In genomic region chr20:25048519-25048952, GRCh38 we compare ENCODE assay signal across 14 cellular contexts. TPM values are rescaled to one million over a fixed set of nuclear protein-coding genes. Genes with fewer than 3 reads are reported as not detected.
A peak's percentile ranks its signal among the peaks of the same experiment; 100 is the strongest.
DNase-seq lines count a peak whose midpoint lies in the region; ATAC-seq, FAIRE-seq and TF ChIP-seq lines count a peak whose summit lies in the region.
"Had no signal": no experiment of that assay in that cellular context is flagged by ENCODE, and none has a peak within 500 bp of the region (broad histone marks: within the 10 kb centered on the region; RNA-seq: fewer than 3 reads in every experiment).

No MANE protein-coding gene starts in this region.

- no peak for ATAC-seq in HG02763 (IDR thresholded peaks at IDR 0.05; ENCODE audit: unreplicated experiment)
- ATAC-seq in HG02938 (IDR thresholded peaks at IDR 0.05; ENCODE audit: unreplicated experiment), result no peak

- intact Hi-C loops in CD14-positive monocyte (cut with micrococcal nuclease) (no loop called here), kidney (cut with DNase I) (no loop called here)

- H3K27ac Mint-ChIP-seq in CD14-positive monocyte, result no peak overlapping the region
- H3K27ac Mint-ChIP-seq: activated naive CD4-positive, alpha-beta T cell treated with anti-CD3 and anti-CD28 coated beads, Interleukin-2, amount 10 ng/mL, durations not matched to agents 7 days and 5 days had no signal

- DNase-seq in CD14-positive monocyte (ENCODE audit: low spot score) (peak; percentile 19), kidney (peak; percentile 59), GDM1 (lab: John Stamatoyannopoulos, UW) (no peak), SIG-M5 (lab: John Stamatoyannopoulos, UW) (no peak)
- DNase-seq: activated naive CD4-positive, alpha-beta T cell treated with anti-CD3 and anti-CD28 coated beads, Interleukin-2, amount 10 ng/mL, durations not matched to agents 7 days and 5 days; Kasumi-1; NCI-H1436 treated with DMSO at 0.1 percent for 48 hours; NCI-H510A; SK-N-SH had no signal

- TF ChIP-seq CTCF in CD14-positive monocyte (IDR thresholded peaks at IDR 0.05) (no peak), kidney (IDR thresholded peaks at IDR 0.05; ENCODE audit: borderline replicate concordance, extremely low read depth, insufficient read depth) (no peak)

- no peak for FAIRE-seq in kidney (lab: Jason Lieb, UNC)

- peaks cover 17% of the 10 kb centered on the region for H3K4me1 Mint-ChIP-seq in CD14-positive monocyte

- peaks cover 27 to 28% of the 10 kb centered on the region in 2 donors for H3K36me3 Mint-ChIP-seq in CD14-positive monocyte

- H3K9ac ChIP-seq in kidney (ENCODE audit: low read length in 2 of 2) (peak overlapping the region in 1 of 2 donors; percentile 9), skeletal muscle tissue (ENCODE audit: low read depth in 1 of 3, low read length in 3 of 3) (peak overlapping the region; percentile 3 to 79 (median 54))
- H3K9ac ChIP-seq: SK-N-SH had no signal

- no peak overlapping the region for H3K4me3 Mint-ChIP-seq in CD14-positive monocyte
- H3K4me3 Mint-ChIP-seq: activated naive CD4-positive, alpha-beta T cell treated with anti-CD3 and anti-CD28 coated beads, Interleukin-2, amount 10 ng/mL, durations not matched to agents 7 days and 5 days had no signal

- no peaks in the 10 kb centered on the region for H3K9me3 Mint-ChIP-seq in CD14-positive monocyte
- H3K9me3 Mint-ChIP-seq: activated naive CD4-positive, alpha-beta T cell treated with anti-CD3 and anti-CD28 coated beads, Interleukin-2, amount 10 ng/mL, durations not matched to agents 7 days and 5 days had no signal

- peak overlapping the region; percentile 41 for H3K27ac ChIP-seq in angular gyrus (ENCODE audit: low read depth, low read length)
- peak overlapping the region; percentile 19 to 37 for H3K27ac ChIP-seq in kidney (ENCODE audit: low read depth in 2 of 2, low read length in 2 of 2)
- H3K27ac ChIP-seq in skeletal muscle tissue (ENCODE audit: low read depth, low read length), result peak overlapping the region; percentile 20

- peaks cover 48 to 58% of the 10 kb centered on the region in 2 donors for H3K4me1 ChIP-seq in kidney (ENCODE audit: control insufficient read depth in 1 of 2, insufficient read depth in 1 of 2, low read depth in 1 of 2, low read length in 2 of 2)
- H3K4me1 ChIP-seq in skeletal muscle tissue (ENCODE audit: control insufficient read depth in 3 of 3, insufficient read depth in 3 of 3, low read length in 3 of 3), result peaks cover 96 to 99% (median 99%) of the 10 kb centered on the region in 3 donors

- no peaks in the 10 kb centered on the region for H3K27me3 ChIP-seq in skeletal muscle tissue (ENCODE audit: control insufficient read depth in 3 of 3, insufficient read depth in 3 of 3, low read length in 3 of 3)

- H3K9me3 ChIP-seq in kidney (ENCODE audit: control insufficient read depth in 1 of 2, low read length in 2 of 2), result no peaks in the 10 kb centered on the region
- H3K9me3 ChIP-seq in skeletal muscle tissue (ENCODE audit: control insufficient read depth in 3 of 3, low read length in 3 of 3), result no peaks in the 10 kb centered on the region
- H3K9me3 ChIP-seq: SK-N-SH had no signal

- H3K36me3 ChIP-seq in kidney (ENCODE audit: control insufficient read depth in 1 of 2, insufficient read depth in 2 of 2, low read length in 2 of 2), result peaks cover 10 to 14% of the 10 kb centered on the region in 2 donors
- H3K36me3 ChIP-seq in skeletal muscle tissue (ENCODE audit: control insufficient read depth in 3 of 3, insufficient read depth in 3 of 3, low read length in 3 of 3), result peaks cover 9 to 24% (median 18%) of the 10 kb centered on the region in 3 donors

- H3K4me3 ChIP-seq in kidney (ENCODE audit: low read length in 2 of 2) (no peak overlapping the region), skeletal muscle tissue (ENCODE audit: low read length in 3 of 3) (peak overlapping the region in 2 of 3 donors; percentile 2 to 22)

- no peaks in the 10 kb centered on the region for H3K27me3 Mint-ChIP-seq in CD14-positive monocyte (ENCODE audit: low read depth in 3 of 3)
- H3K27me3 Mint-ChIP-seq: activated naive CD4-positive, alpha-beta T cell treated with anti-CD3 and anti-CD28 coated beads, Interleukin-2, amount 10 ng/mL, durations not matched to agents 7 days and 5 days had no signal

RNA-seq across cellular contexts. Expression of gene ACSS1, which starts 9.4 kb away (rescaled TPM):
- polyA plus RNA-seq in CD14-positive monocyte, result 10 to 100 TPM; 27.6 to 32.0 TPM
- total RNA-seq in kidney, result 30.6 TPM
- polyA plus RNA-seq in kidney (ENCODE audit: insufficient read depth, low read depth, low replicate concordance), result 72.3 TPM
- 8.9 TPM for total RNA-seq in skeletal muscle tissue

RNA-seq across cellular contexts. Expression of gene VSX1, which starts 33.4 kb away (rescaled TPM):
- not detected for polyA plus RNA-seq in CD14-positive monocyte
- total RNA-seq in kidney, result 0.41 TPM
- polyA plus RNA-seq in kidney (ENCODE audit: insufficient read depth, low read depth, low replicate concordance), result not detected
- total RNA-seq in skeletal muscle tissue, result not detected
- total RNA-seq: glomerular endothelial cell had no signal
- polyA plus RNA-seq: SK-N-SH had no signal

RNA-seq across cellular contexts. Expression of gene APMAP, which starts 56.0 kb away (rescaled TPM):
- 10 to 100 TPM; 73.2 to 74.0 TPM for polyA plus RNA-seq in CD14-positive monocyte
- 90.9 TPM for total RNA-seq in kidney
- polyA plus RNA-seq in kidney (ENCODE audit: insufficient read depth, low read depth, low replicate concordance), result 79.7 TPM
- total RNA-seq in skeletal muscle tissue, result 41.2 TPM

Comparison
In these comparisons a context has a peak if more than half of its experiments do, and no peak if none do; other contexts are left out.
1. DNase-seq: peak in CD14-positive monocyte (single experiment) and kidney (single experiment); none in GDM1 (single experiment) and SIG-M5 (single experiment).
2. H3K4me3 ChIP-seq: peak in skeletal muscle tissue (2 of 3); none in kidney (0 of 2).
3. Peak in every context shown above with its lines, with median percentiles within 50 percentile points of each other: H3K27ac ChIP-seq.